10 cellular contexts compared by ENCODE assay signal in the genomic region with DNA sequence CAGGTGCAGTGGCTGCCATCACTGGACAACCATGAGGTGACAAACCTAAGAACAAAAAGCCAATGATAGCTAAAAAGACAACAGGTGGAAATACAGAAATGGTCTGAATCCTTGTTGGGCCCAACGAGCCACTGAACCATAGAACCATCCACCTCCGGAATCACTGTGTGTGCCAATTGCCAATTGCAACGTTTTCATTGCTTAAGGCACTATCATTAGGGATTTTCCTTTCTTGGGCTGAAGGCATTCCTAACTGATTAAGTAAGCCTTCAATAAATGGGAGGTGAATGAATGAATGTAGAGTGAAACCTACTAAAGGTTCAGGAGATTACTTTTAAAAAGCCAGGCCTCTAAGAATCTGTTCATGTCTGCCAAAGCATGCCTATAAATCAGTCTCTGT. TPM values are rescaled to one million over a fixed set of nuclear protein-coding genes. Genes with fewer than 3 reads are reported as not detected.
DNase-seq lines count a peak whose midpoint lies in the region; ATAC-seq and TF ChIP-seq lines count a peak whose summit lies in the region.
"Had no signal": no experiment of that assay in that cellular context is flagged by ENCODE, and none has a peak within 500 bp of the region (broad histone marks: within the 10 kb centered on the region; RNA-seq: fewer than 3 reads in every experiment).

No MANE protein-coding gene starts in this region.

- in situ Hi-C loops in mammary epithelial cell (cut with MboI; ENCODE audit: low sequenced_read_pairs in 2 of 2), result no loop called here

- peaks cover 81% of the 10 kb centered on the region for H3K79me2 ChIP-seq in mammary epithelial cell (ENCODE audit: insufficient read depth, low read length)

- no peak for ATAC-seq in GM19324 (IDR thresholded peaks at IDR 0.05; ENCODE audit: low FRiP score, unreplicated experiment)
- no peak for ATAC-seq in left cardiac atrium

- peak overlapping the region; percentile 76 for H3K27ac ChIP-seq in A673 (ENCODE audit: low read depth, low read length, poor library complexity, severe bottlenecking)
- peak overlapping the region; percentile 40 for H3K27ac ChIP-seq in HUES48 (ENCODE audit: low read depth, low read length)
- peak overlapping the region; percentile 99 for H3K27ac ChIP-seq in mammary epithelial cell (ENCODE audit: insufficient read depth, low read depth, low read length)
- no peak overlapping the region for H3K27ac ChIP-seq in spleen

- H3K4me2 ChIP-seq in mammary epithelial cell (ENCODE audit: insufficient read depth, low read depth, low read length), result peak overlapping the region; percentile 91

- dilution Hi-C loops in mammary epithelial cell (cut with HindIII; ENCODE audit: low sequenced_read_pairs), result no loop called here

- H2AFZ ChIP-seq in mammary epithelial cell (ENCODE audit: low read depth, low read length), result no peak overlapping the region

- no TSS peak for BruUV-seq in A673 (replicated peaks; lab: Mats Ljungman, UMichigan)
- BruUV-seq in mammary epithelial cell (replicated peaks; lab: Mats Ljungman, UMichigan), result no TSS peak

- H3K36me3 ChIP-seq in A673 (ENCODE audit: insufficient read depth, low read length, poor library complexity, severe bottlenecking) (no peaks in the 10 kb centered on the region), HUES48 (ENCODE audit: control insufficient read depth, insufficient read depth, low read length) (no peaks in the 10 kb centered on the region), mammary epithelial cell (ENCODE audit: insufficient read depth, low read length) (no peaks in the 10 kb centered on the region), spleen (no peaks in the 10 kb centered on the region)

- no peak for TF ChIP-seq POLR2A in spleen (IDR thresholded peaks at IDR 0.05)

- intact Hi-C loops in A673 (cut with micrococcal nuclease; ENCODE audit: unreplicated experiment) (no loop called here), mammary epithelial cell (cut with micrococcal nuclease) (loop anchor here (1.0 to 2.0 kb wide), 2 partner anchors 26 to 63 kb away; no protein-coding TSS in a partner anchor), spleen (cut with DNase I; ENCODE audit: low total_unique reads) (no loop called here), left cardiac atrium (cut with DNase I) (loop anchor here (5.0 kb wide), 2 partner anchors 38 to 73 kb away; no protein-coding TSS in a partner anchor)

- H3K4me1 ChIP-seq in A673 (ENCODE audit: insufficient read depth, low read length, poor library complexity, severe bottlenecking), result peaks cover 57% of the 10 kb centered on the region
- peaks cover 46% of the 10 kb centered on the region for H3K4me1 ChIP-seq in HUES48 (ENCODE audit: control insufficient read depth, insufficient read depth, low read length)
- peaks cover 66% of the 10 kb centered on the region for H3K4me1 ChIP-seq in mammary epithelial cell (ENCODE audit: insufficient read depth, low read length)
- peaks cover 5 to 43% (median 18%) of the 10 kb centered on the region in 6 donors for H3K4me1 ChIP-seq in spleen

- H4K20me1 ChIP-seq in mammary epithelial cell (ENCODE audit: insufficient read depth, low read length), result no peaks in the 10 kb centered on the region

- POLR2A ChIA-PET in A673 (lab: Charles Lee; ENCODE audit: low non-redundant PET), result no interaction called here

- CTCF ChIA-PET in A673 (lab: Charles Lee), result interaction anchor here (1.3 kb wide), 1 partner anchor 290 kb away, joined by 6 read pairs; no protein-coding TSS in a partner anchor
- CTCF ChIA-PET in mammary epithelial cell (lab: Charles Lee; ENCODE audit: low non-redundant PET), result no interaction called here

- TF ChIP-seq CTCF in A673 (conservative IDR thresholded peaks at IDR 0.05; ENCODE audit: low read depth, low read length) (no peak), mammary epithelial cell (conservative IDR thresholded peaks at IDR 0.05 in 1 of 2, IDR thresholded peaks at IDR 0.05 in 1 of 2; ENCODE audit: extremely low read depth in 1 of 2, insufficient read depth in 1 of 2, low read depth in 1 of 2, low read length in 2 of 2) (no peak), spleen (IDR thresholded peaks at IDR 0.05 in 8 of 11, conservative IDR thresholded peaks at IDR 0.05 in 3 of 11) (no peak)

- H3K27me3 ChIP-seq in A673 (replicated peaks; ENCODE audit: insufficient read depth, low read depth, low read length, poor library complexity) (no peaks in the 10 kb centered on the region), HUES48 (ENCODE audit: control insufficient read depth, insufficient read depth, low read length) (no peaks in the 10 kb centered on the region), mammary epithelial cell (ENCODE audit: insufficient read depth, low read length) (no peaks in the 10 kb centered on the region), spleen (replicated peaks in 1 of 7) (no peaks in the 10 kb centered on the region)

- H3K9ac ChIP-seq in HUES48 (ENCODE audit: low read depth, low read length), result no peak overlapping the region
- peak overlapping the region; percentile 83 for H3K9ac ChIP-seq in mammary epithelial cell (ENCODE audit: insufficient read depth, low read length)

- no peaks in the 10 kb centered on the region for H3K9me3 ChIP-seq in A673 (ENCODE audit: low read depth, low read length, poor library complexity, severe bottlenecking)
- no peaks in the 10 kb centered on the region for H3K9me3 ChIP-seq in HUES48 (ENCODE audit: control insufficient read depth, insufficient read depth, low read length)
- no peaks in the 10 kb centered on the region for H3K9me3 ChIP-seq in mammary epithelial cell (replicated peaks; ENCODE audit: insufficient read depth, low read length)
- no peaks in the 10 kb centered on the region for H3K9me3 ChIP-seq in spleen

- H3K4me3 ChIP-seq in A673 (ENCODE audit: low read depth, low read length, poor library complexity, severe bottlenecking) (peak overlapping the region; percentile 25), HUES48 (ENCODE audit: low read depth, low read length) (no peak overlapping the region), mammary epithelial cell (replicated peaks in 1 of 3; ENCODE audit: insufficient read depth in 1 of 3, low read depth in 2 of 3, low read length in 3 of 3) (peak overlapping the region in 2 of 3 experiments; percentile 2 to 16), spleen (no peak overlapping the region)

- DNase-seq in A673 (ENCODE audit: low spot score) (peak; percentile 69), mammary epithelial cell (peak; percentile 94), kidney tubule cell (ENCODE audit: low spot score) (peak; percentile 96), hippocampal formation (lab: John Stamatoyannopoulos, UW) (no peak), spleen (no peak), left cardiac atrium (no peak)
- DNase-seq: activated CD4-positive, alpha-beta T cell treated with anti-CD3 and anti-CD28 coated beads, Interleukin-2, amount 50 U/mL, for 4 hours; activated naive CD4-positive, alpha-beta T cell treated with anti-CD3 and anti-CD28 coated beads, Interleukin-2, amount 10 ng/mL, durations not matched to agents 7 days and 5 days had no signal

- WGBS in mammary epithelial cell (ENCODE audit: low coverage, missing lambda C conversion rate), result 8% methylated on average over 2 of the region's 3 CpGs
- 69 to 84% (median 78%) methylated on average over 3 of the region's 3 CpGs for WGBS in spleen, 5 donors

RNA-seq across cellular contexts. Expression of a gene that starts 3.6 kb away (rescaled TPM):
- total RNA-seq in A673 (2021) (27.4 and 34.4 TPM in 2 replicates), mammary epithelial cell (10 to 100 TPM; 30.5 to 36.2 TPM), spleen (1 to 10 TPM; 5.0 to 9.0 (median 6.5) TPM), left cardiac atrium (10 to 100 TPM; 24.0 to 31.1 TPM)
- polyA plus RNA-seq in mammary epithelial cell (16.5 TPM), spleen (1 to 10 TPM in 1 of 3 donors, under 1 TPM in 2; 0.52 to 1.2 (median 0.65) TPM)
- 27.6 TPM for polyA minus RNA-seq in mammary epithelial cell

RNA-seq across cellular contexts. Expression of a gene that starts 36.9 kb away (rescaled TPM):
- total RNA-seq in A673 (2021) (15.6 and 22.3 TPM in 2 replicates), mammary epithelial cell (1 to 10 TPM; 1.2 to 4.7 TPM), spleen (not detected), left cardiac atrium (under 1 TPM in 1 of 2 donors, not detected in 1; 0.13 TPM)
- polyA plus RNA-seq in mammary epithelial cell (0.96 TPM), spleen (under 1 TPM in 2 of 3 donors, not detected in 1; 0.03 TPM)
- polyA minus RNA-seq in mammary epithelial cell, result 1.5 TPM

Comparison
In these comparisons a context has a peak if more than half of its experiments do, and no peak if none do; other contexts are left out.
1. DNase-seq: peak in A673 (single experiment), mammary epithelial cell (single experiment) and kidney tubule cell (single experiment); none in hippocampal formation (0 of 2), spleen (single experiment) and left cardiac atrium (single experiment).
2. H3K27ac ChIP-seq: peak in A673 (single experiment), HUES48 (single experiment) and mammary epithelial cell (single experiment); none in spleen (0 of 8).
3. H3K4me3 ChIP-seq: peak in A673 (single experiment) and mammary epithelial cell (2 of 3); none in HUES48 (single experiment) and spleen (0 of 8).
4. intact Hi-C loops: an anchor here in mammary epithelial cell (1.0 to 2.0 kb wide) and left cardiac atrium (5.0 kb wide); none called in A673 and spleen.